Comparison of ENCODE assay signal across 9 cellular contexts in genomic region chr9:106859957-106860715, GRCh38. TPM values are rescaled to one million over a fixed set of nuclear protein-coding genes. Genes with fewer than 3 reads are reported as not detected.
DNase-seq lines count a peak whose midpoint lies in the region; ATAC-seq and TF ChIP-seq lines count a peak whose summit lies in the region.
"Had no signal": no experiment of that assay in that cellular context is flagged by ENCODE, and none has a peak within 500 bp of the region (broad histone marks: within the 10 kb centered on the region; RNA-seq: fewer than 3 reads in every experiment).

No MANE protein-coding gene starts in this region.

- intact Hi-C loops in spleen (cut with DNase I; ENCODE audit: low total_unique reads): no loop called here

- TF ChIP-seq CTCF in WTC11 (IDR thresholded peaks at IDR 0.05): no peak
- TF ChIP-seq CTCF in spleen (IDR thresholded peaks at IDR 0.05 in 8 of 11, conservative IDR thresholded peaks at IDR 0.05 in 3 of 11): no peak
- no peak for TF ChIP-seq CTCF in GM10248 (IDR thresholded peaks at IDR 0.05; ENCODE audit: control extremely low read depth, extremely low read depth, low read depth, missing control alignments)

- no peaks in the 10 kb centered on the region for H3K9me3 ChIP-seq in iPS-18a (ENCODE audit: control insufficient read depth, low read depth, low read length)
- no peaks in the 10 kb centered on the region for H3K9me3 ChIP-seq in spleen

- peaks cover 26% of the 10 kb centered on the region for H3K4me1 Mint-ChIP-seq in WTC11

- H3K27me3 Mint-ChIP-seq in WTC11 (ENCODE audit: low read depth): no peaks in the 10 kb centered on the region

- peak overlapping the region; percentile 99 for H3K4me3 Mint-ChIP-seq in WTC11
- H3K4me3 Mint-ChIP-seq: memory B cell had no signal

- H3K27me3 ChIP-seq in iPS-18a (ENCODE audit: control insufficient read depth, insufficient read depth, low read length): no peaks in the 10 kb centered on the region
- peaks cover 0 to 72% (median 16%) of the 10 kb centered on the region in 7 donors for H3K27me3 ChIP-seq in spleen (replicated peaks in 1 of 7)

- H3K9me3 Mint-ChIP-seq in WTC11: no peaks in the 10 kb centered on the region

- peak overlapping the region; percentile 96 for H3K9ac ChIP-seq in iPS-18a (ENCODE audit: low read length)

- POLR2A ChIA-PET in WTC11 (lab: Charles Lee): interaction anchor here (1.1 kb wide), 3 partner anchors 30 to 75 kb away, joined by 3 to 5 read pairs (median 3); no protein-coding TSS in a partner anchor
- POLR2A ChIA-PET in GM10248 (lab: Yijun Ruan, JAX): no interaction called here

- peaks cover 16% of the 10 kb centered on the region for H3K4me1 ChIP-seq in iPS-18a (ENCODE audit: control insufficient read depth, low read depth, low read length)
- peaks cover 0 to 49% (median 11%) of the 10 kb centered on the region in 6 donors for H3K4me1 ChIP-seq in spleen

- H3K4me3 ChIP-seq in iPS-18a (ENCODE audit: low read length) (peak overlapping the region; percentile 95), spleen (peak overlapping the region; percentile 37 to 74 (median 52))

- peak in 1 of 3 donors; percentile 13 for TF ChIP-seq POLR2A in spleen (IDR thresholded peaks at IDR 0.05)

- WGBS in spleen, 5 donors: 2 to 12% (median 2%) methylated on average over 41 to 43 of the region's 43 CpGs

- peaks cover 3% of the 10 kb centered on the region for H3K36me3 Mint-ChIP-seq in WTC11

- peak overlapping the region; percentile 96 for H3K27ac ChIP-seq in iPS-18a (ENCODE audit: low read length)
- peak overlapping the region in 7 of 8 donors; percentile 74 to 87 (median 85) for H3K27ac ChIP-seq in spleen

- peak overlapping the region; percentile 91 for H3K27ac Mint-ChIP-seq in WTC11
- H3K27ac Mint-ChIP-seq: memory B cell had no signal

- CTCF ChIA-PET in WTC11 (lab: Charles Lee) (interaction anchor here (0.8 kb wide), 1 partner anchor 576 kb away, joined by 3 read pairs; no protein-coding TSS in a partner anchor), GM10248 (lab: Yijun Ruan, JAX) (no interaction called here)

- H3K36me3 ChIP-seq in iPS-18a (ENCODE audit: control insufficient read depth, low read depth, low read length) (no peaks in the 10 kb centered on the region), spleen (no peaks in the 10 kb centered on the region)

- DNase-seq in HCEC 1CT: peak; percentile 58
- peak; percentile 78 for DNase-seq in WTC11 (ENCODE audit: low spot score)
- no peak for DNase-seq in spleen
- no peak for DNase-seq in GM10248 (ENCODE audit: extremely low spot score)
- no peak for DNase-seq in NCI-H446 (lab: John Stamatoyannopoulos, UW)
- no peak for DNase-seq in NOMO-1 (lab: John Stamatoyannopoulos, UW; ENCODE audit: unreplicated experiment in 2 of 2)

- ATAC-seq in WTC11: peak; percentile 54
- ATAC-seq in GM21526 (IDR thresholded peaks at IDR 0.05; ENCODE audit: low FRiP score, unreplicated experiment): no peak

TF ChIP-seq in WTC11, 78 proteins besides CTCF, POLR2A, EP300 and RAD21 (continues in another document):
- TF ChIP-seq ZNF532 (CRISPR knock-in tag; IDR thresholded peaks at IDR 0.05; ENCODE audit: borderline replicate concordance) (no peak), SMAD4 (CRISPR knock-in tag; IDR thresholded peaks at IDR 0.05) (no peak), ZNF263 (CRISPR knock-in tag; IDR thresholded peaks at IDR 0.05; ENCODE audit: low read depth) (no peak), JAZF1 (CRISPR knock-in tag; IDR thresholded peaks at IDR 0.05) (no peak), ETV6 (CRISPR knock-in tag; IDR thresholded peaks at IDR 0.05) (peak; percentile 47), ZNF671 (CRISPR knock-in tag; IDR thresholded peaks at IDR 0.05) (no peak), ATF1 (CRISPR knock-in tag; IDR thresholded peaks at IDR 0.05) (no peak), ZNF416 (CRISPR knock-in tag; IDR thresholded peaks at IDR 0.05) (no peak), FOXK1 (CRISPR knock-in tag; IDR thresholded peaks at IDR 0.05) (0 out of 2 replicates have a peak, but pooled peaks have one; percentile 34), NFATC4 (CRISPR knock-in tag; IDR thresholded peaks at IDR 0.05) (no peak)
- TF ChIP-seq, protein P1, sequence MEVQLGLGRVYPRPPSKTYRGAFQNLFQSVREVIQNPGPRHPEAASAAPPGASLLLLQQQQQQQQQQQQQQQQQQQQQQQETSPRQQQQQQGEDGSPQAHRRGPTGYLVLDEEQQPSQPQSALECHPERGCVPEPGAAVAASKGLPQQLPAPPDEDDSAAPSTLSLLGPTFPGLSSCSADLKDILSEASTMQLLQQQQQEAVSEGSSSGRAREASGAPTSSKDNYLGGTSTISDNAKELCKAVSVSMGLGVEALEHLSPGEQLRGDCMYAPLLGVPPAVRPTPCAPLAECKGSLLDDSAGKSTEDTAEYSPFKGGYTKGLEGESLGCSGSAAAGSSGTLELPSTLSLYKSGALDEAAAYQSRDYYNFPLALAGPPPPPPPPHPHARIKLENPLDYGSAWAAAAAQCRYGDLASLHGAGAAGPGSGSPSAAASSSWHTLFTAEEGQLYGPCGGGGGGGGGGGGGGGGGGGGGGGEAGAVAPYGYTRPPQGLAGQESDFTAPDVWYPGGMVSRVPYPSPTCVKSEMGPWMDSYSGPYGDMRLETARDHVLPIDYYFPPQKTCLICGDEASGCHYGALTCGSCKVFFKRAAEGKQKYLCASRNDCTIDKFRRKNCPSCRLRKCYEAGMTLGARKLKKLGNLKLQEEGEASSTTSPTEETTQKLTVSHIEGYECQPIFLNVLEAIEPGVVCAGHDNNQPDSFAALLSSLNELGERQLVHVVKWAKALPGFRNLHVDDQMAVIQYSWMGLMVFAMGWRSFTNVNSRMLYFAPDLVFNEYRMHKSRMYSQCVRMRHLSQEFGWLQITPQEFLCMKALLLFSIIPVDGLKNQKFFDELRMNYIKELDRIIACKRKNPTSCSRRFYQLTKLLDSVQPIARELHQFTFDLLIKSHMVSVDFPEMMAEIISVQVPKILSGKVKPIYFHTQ (CRISPR knock-in tag; IDR thresholded peaks at IDR 0.05): no peak
- TF ChIP-seq, protein P2, sequence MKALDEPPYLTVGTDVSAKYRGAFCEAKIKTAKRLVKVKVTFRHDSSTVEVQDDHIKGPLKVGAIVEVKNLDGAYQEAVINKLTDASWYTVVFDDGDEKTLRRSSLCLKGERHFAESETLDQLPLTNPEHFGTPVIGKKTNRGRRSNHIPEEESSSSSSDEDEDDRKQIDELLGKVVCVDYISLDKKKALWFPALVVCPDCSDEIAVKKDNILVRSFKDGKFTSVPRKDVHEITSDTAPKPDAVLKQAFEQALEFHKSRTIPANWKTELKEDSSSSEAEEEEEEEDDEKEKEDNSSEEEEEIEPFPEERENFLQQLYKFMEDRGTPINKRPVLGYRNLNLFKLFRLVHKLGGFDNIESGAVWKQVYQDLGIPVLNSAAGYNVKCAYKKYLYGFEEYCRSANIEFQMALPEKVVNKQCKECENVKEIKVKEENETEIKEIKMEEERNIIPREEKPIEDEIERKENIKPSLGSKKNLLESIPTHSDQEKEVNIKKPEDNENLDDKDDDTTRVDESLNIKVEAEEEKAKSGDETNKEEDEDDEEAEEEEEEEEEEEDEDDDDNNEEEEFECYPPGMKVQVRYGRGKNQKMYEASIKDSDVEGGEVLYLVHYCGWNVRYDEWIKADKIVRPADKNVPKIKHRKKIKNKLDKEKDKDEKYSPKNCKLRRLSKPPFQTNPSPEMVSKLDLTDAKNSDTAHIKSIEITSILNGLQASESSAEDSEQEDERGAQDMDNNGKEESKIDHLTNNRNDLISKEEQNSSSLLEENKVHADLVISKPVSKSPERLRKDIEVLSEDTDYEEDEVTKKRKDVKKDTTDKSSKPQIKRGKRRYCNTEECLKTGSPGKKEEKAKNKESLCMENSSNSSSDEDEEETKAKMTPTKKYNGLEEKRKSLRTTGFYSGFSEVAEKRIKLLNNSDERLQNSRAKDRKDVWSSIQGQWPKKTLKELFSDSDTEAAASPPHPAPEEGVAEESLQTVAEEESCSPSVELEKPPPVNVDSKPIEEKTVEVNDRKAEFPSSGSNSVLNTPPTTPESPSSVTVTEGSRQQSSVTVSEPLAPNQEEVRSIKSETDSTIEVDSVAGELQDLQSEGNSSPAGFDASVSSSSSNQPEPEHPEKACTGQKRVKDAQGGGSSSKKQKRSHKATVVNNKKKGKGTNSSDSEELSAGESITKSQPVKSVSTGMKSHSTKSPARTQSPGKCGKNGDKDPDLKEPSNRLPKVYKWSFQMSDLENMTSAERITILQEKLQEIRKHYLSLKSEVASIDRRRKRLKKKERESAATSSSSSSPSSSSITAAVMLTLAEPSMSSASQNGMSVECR (CRISPR knock-in tag; IDR thresholded peaks at IDR 0.05; ENCODE audit: borderline replicate concordance): no peak

RNA-seq across cellular contexts. Expression of gene ZNF462, which starts 2.8 kb away (rescaled TPM):
- total RNA-seq in WTC11 (2021) (101 to 121 TPM (median 103 TPM) in 3 replicates), spleen (10 to 100 TPM; 18.6 to 38.9 (median 22.9) TPM)
- 1 to 10 TPM in 1 of 3 donors, under 1 TPM in 2; 0.36 to 1.4 (median 0.70) TPM for polyA plus RNA-seq in spleen

Comparison
In these comparisons a context has a peak if more than half of its experiments do, and no peak if none do; other contexts are left out.
1. DNase-seq: peak in HCEC 1CT (single experiment) and WTC11 (single experiment); none in spleen (single experiment), GM10248 (single experiment), NCI-H446 (0 of 2) and NOMO-1 (0 of 2).